Comparison of ENCODE assay signal across 1 cellular context in the genomic region with DNA sequence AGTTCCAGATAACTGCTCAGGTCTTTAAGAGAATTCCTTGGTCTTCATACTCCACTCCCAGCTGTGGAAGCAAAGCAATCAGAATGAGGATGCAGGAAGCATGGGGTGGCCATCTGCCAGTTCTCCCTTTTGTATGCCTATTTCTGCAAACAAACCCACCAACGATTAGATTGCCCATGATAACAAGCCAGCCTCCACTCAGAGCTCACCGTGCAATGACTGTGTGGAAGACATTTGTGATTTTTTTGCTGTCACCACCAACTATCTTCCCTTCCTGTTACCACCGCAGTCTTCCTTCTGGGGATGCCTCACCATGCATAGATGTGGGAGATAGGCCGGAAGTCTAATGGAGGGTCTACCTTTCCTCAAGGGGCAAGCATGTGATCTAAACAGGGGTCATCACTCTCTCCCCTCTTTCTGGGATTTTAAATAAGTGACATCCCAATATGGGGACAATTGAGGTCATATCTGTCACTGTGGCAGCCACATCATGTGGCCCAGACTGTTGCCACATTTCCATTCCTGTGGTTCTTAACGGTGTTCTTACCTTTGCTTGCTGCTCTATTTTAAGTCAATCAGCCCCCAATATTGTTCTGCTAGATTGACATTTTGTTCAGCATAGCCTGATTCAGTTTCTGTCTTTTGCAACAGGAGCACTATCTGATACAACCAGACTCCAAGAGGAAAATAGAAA.
TF ChIP-seq lines count a peak whose summit lies in the region.

No MANE protein-coding gene starts in this region.

TF ChIP-seq in SK-N-SH, 30 proteins besides CTCF, POLR2A, EP300 and RAD21 (continued from another document):
- TF ChIP-seq, protein P1, sequence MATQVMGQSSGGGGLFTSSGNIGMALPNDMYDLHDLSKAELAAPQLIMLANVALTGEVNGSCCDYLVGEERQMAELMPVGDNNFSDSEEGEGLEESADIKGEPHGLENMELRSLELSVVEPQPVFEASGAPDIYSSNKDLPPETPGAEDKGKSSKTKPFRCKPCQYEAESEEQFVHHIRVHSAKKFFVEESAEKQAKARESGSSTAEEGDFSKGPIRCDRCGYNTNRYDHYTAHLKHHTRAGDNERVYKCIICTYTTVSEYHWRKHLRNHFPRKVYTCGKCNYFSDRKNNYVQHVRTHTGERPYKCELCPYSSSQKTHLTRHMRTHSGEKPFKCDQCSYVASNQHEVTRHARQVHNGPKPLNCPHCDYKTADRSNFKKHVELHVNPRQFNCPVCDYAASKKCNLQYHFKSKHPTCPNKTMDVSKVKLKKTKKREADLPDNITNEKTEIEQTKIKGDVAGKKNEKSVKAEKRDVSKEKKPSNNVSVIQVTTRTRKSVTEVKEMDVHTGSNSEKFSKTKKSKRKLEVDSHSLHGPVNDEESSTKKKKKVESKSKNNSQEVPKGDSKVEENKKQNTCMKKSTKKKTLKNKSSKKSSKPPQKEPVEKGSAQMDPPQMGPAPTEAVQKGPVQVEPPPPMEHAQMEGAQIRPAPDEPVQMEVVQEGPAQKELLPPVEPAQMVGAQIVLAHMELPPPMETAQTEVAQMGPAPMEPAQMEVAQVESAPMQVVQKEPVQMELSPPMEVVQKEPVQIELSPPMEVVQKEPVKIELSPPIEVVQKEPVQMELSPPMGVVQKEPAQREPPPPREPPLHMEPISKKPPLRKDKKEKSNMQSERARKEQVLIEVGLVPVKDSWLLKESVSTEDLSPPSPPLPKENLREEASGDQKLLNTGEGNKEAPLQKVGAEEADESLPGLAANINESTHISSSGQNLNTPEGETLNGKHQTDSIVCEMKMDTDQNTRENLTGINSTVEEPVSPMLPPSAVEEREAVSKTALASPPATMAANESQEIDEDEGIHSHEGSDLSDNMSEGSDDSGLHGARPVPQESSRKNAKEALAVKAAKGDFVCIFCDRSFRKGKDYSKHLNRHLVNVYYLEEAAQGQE (IDR thresholded peaks at IDR 0.05; ENCODE audit: low read depth, low read length): no peak
- TF ChIP-seq, protein P2, sequence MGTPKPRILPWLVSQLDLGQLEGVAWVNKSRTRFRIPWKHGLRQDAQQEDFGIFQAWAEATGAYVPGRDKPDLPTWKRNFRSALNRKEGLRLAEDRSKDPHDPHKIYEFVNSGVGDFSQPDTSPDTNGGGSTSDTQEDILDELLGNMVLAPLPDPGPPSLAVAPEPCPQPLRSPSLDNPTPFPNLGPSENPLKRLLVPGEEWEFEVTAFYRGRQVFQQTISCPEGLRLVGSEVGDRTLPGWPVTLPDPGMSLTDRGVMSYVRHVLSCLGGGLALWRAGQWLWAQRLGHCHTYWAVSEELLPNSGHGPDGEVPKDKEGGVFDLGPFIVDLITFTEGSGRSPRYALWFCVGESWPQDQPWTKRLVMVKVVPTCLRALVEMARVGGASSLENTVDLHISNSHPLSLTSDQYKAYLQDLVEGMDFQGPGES (IDR thresholded peaks at IDR 0.05; ENCODE audit: low read depth, low read length): no peak
- TF ChIP-seq TCF12 (IDR thresholded peaks at IDR 0.05): no peak
- TF ChIP-seq GATA2 (CRISPR knock-in tag; IDR thresholded peaks at IDR 0.05): peak; percentile 73
